In the genomic region with DNA sequence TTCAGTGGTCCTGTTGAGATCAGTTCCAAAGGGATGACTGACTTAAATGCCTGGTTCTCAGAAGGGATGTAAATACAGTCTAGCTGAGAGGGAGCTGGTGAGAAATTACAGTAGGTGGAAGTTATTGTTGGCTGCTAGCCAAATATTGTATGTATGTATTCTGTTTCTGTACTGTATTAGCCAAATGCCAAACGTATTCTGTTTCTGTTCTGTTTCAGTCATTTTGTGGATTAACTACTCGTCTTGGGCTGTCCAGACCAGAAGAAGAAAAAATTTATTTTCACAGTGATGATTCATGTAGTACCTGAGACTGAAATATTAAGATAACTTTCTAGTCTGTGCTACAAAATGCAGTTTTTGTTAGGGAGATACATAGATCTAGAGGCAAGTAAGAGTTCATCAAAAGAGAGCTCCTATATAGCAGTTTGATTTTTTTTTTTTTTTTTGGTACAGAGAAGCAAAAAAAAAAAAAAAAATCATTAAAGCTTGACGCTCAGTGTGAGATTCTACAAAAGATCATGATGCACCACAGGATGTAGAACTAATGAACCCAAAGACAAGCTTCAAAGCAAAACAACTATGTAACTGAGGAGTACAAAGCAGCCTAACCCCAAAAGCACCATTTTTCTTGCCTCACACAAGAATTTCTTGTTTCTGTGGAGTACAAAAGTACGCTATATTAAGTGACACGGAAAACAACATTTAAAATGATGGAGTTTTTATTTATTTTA, we compare ENCODE assay signal across 11 cellular contexts. TPM values are rescaled to one million over a fixed set of nuclear protein-coding genes. Genes with fewer than 3 reads are reported as not detected.
DNase-seq lines count a peak whose midpoint lies in the region; ATAC-seq, FAIRE-seq and TF ChIP-seq lines count a peak whose summit lies in the region.
"Had no signal": no experiment of that assay in that cellular context is flagged by ENCODE, and none has a peak within 500 bp of the region (broad histone marks: within the 10 kb centered on the region; RNA-seq: fewer than 3 reads in every experiment).

No MANE protein-coding gene starts in this region.

- H3K27me3 ChIP-seq in K562 (ENCODE audit: control insufficient read depth in 2 of 2, insufficient read depth in 2 of 2, low read length in 2 of 2): peaks cover 0 to 2% of the 10 kb centered on the region in 2 experiments; a peak in 1 of 5 replicates
- H3K27me3 ChIP-seq in stomach: no peaks in the 10 kb centered on the region

- no TSS peak for BruUV-seq in K562 (replicated peaks; lab: Mats Ljungman, UMichigan)

- no peaks in the 10 kb centered on the region for H3K4me1 ChIP-seq in K562 (replicated peaks in 1 of 2; ENCODE audit: control insufficient read depth in 2 of 2, insufficient read depth in 2 of 2, low read length in 2 of 2)
- H3K4me1 ChIP-seq in stomach: no peaks in the 10 kb centered on the region

- WGBS in K562 (ENCODE audit: insufficient coverage, low coverage, missing lambda C conversion rate): 26% methylated on average over 5 of the region's 5 CpGs
- WGBS in stomach, 5 donors: 52 to 75% (median 70%) methylated on average over 5 of the region's 5 CpGs

- in situ Hi-C loops in K562 (cut with MboI): no loop called here

- H3K36me3 ChIP-seq in K562 (ENCODE audit: control insufficient read depth, insufficient read depth, low read length): no peaks in the 10 kb centered on the region
- peaks cover 0 to 8% (median 2%) of the 10 kb centered on the region in 4 donors for H3K36me3 ChIP-seq in stomach

- no peak; a peak in 1 of 4 replicates for TF ChIP-seq RAD21 in K562 (CRISPR knock-in tag; conservative IDR thresholded peaks at IDR 0.05 in 1 of 2, IDR thresholded peaks at IDR 0.05 in 1 of 2)

- H4K20me1 ChIP-seq in K562 (replicated peaks; ENCODE audit: control insufficient read depth, insufficient read depth, low read length): no peaks in the 10 kb centered on the region

- no peak overlapping the region for H2AFZ ChIP-seq in K562 (ENCODE audit: low read depth, low read length)

- FAIRE-seq in GM12892 (lab: Jason Lieb, UNC) (peak; percentile 87), K562 (lab: Jason Lieb, UNC) (peak; percentile 44)
- FAIRE-seq: astrocyte had no signal

- no peaks in the 10 kb centered on the region for H3K9me3 ChIP-seq in K562 (replicated peaks; ENCODE audit: control insufficient read depth, insufficient read depth, low read depth, low read length)
- peaks cover 0 to 18% (median 13%) of the 10 kb centered on the region in 4 donors for H3K9me3 ChIP-seq in stomach

- no peaks in the 10 kb centered on the region for H3K4me1 Mint-ChIP-seq in nephron progenitor cell

- no peak overlapping the region for H3K4me2 ChIP-seq in K562 (ENCODE audit: insufficient read depth, low read length)

- CTCF ChIA-PET in K562 (lab: Yijun Ruan, JAX; ENCODE audit: low intra/inter-chr PET ratio): interaction anchor here (0.6 kb wide), 1 partner anchor 826 kb away, joined by 3 read pairs; no protein-coding TSS in a partner anchor

- no peak overlapping the region for H3K9ac ChIP-seq in K562 (ENCODE audit: insufficient read depth in 1 of 2, low read depth in 2 of 2, low read length in 2 of 2)

- TF ChIP-seq EP300 in K562 (IDR thresholded peaks at IDR 0.05; ENCODE audit: low read length) (no peak), stomach (IDR thresholded peaks at IDR 0.05) (no peak)

- no peak overlapping the region for H3K4me3 ChIP-seq in K562
- no peak overlapping the region for H3K4me3 ChIP-seq in stomach

- DNase-seq in GM12892 (ENCODE audit: insufficient read length): no peak
- no peak for DNase-seq in K562 (ENCODE audit: extremely low read depth in 1 of 4, low spot score in 3 of 4)
- no peak for DNase-seq in nephron progenitor cell
- DNase-seq in stomach: no peak
- DNase-seq in hypothalamus (lab: John Stamatoyannopoulos, UW): no peak
- DNase-seq: left cardiac atrium, NCI-H774 had no signal

- TF ChIP-seq CTCF in K562 (IDR thresholded peaks at IDR 0.05 in 2 of 3, conservative IDR thresholded peaks at IDR 0.05 in 1 of 3; ENCODE audit: insufficient read depth in 2 of 3, low read depth in 1 of 3, low read length in 3 of 3) (no peak), nephron progenitor cell (IDR thresholded peaks at IDR 0.05) (no peak), stomach (IDR thresholded peaks at IDR 0.05) (no peak)

- no peaks in the 10 kb centered on the region for H3K9me1 ChIP-seq in K562 (ENCODE audit: control insufficient read depth, insufficient read depth, low read length)

- H3K4me3 Mint-ChIP-seq in nephron progenitor cell: no peak overlapping the region

- intact Hi-C loops in K562 (cut with micrococcal nuclease): no loop called here
- intact Hi-C loops in stomach (cut with DNase I; ENCODE audit: low total_unique reads): no loop called here

- no peaks in the 10 kb centered on the region for H3K27me3 Mint-ChIP-seq in nephron progenitor cell (ENCODE audit: low read depth, poor library complexity)

- H3K27ac Mint-ChIP-seq in nephron progenitor cell: no peak overlapping the region

- no peak for TF ChIP-seq POLR2A in GM12892 (IDR thresholded peaks at IDR 0.05; ENCODE audit: low read depth, low read length)
- TF ChIP-seq POLR2A in K562 (conservative IDR thresholded peaks at IDR 0.05): no peak
- TF ChIP-seq POLR2A in stomach (IDR thresholded peaks at IDR 0.05): no peak

- no peak overlapping the region for H3K27ac ChIP-seq in K562 (ENCODE audit: extremely low read depth, low read depth, low read length)
- H3K27ac ChIP-seq in stomach: no peak overlapping the region

- ATAC-seq in GM19463 (IDR thresholded peaks at IDR 0.05; ENCODE audit: unreplicated experiment) (peak; percentile 56), HG03342 (IDR thresholded peaks at IDR 0.05; ENCODE audit: unreplicated experiment) (peak; percentile 63), K562 (no peak), GM18873 (IDR thresholded peaks at IDR 0.05; ENCODE audit: low FRiP score, unreplicated experiment) (no peak)

- no peaks in the 10 kb centered on the region for H3K79me2 ChIP-seq in K562 (ENCODE audit: control insufficient read depth, insufficient read depth, low read length)

- peaks cover 13% of the 10 kb centered on the region for H3K9me3 Mint-ChIP-seq in nephron progenitor cell

- POLR2A ChIA-PET in K562 (lab: Yijun Ruan, JAX): interaction anchor here (0.6 kb wide), 1 partner anchor 141 kb away, joined by 4 read pairs; no protein-coding TSS in a partner anchor

- peaks cover 15% of the 10 kb centered on the region for H3K36me3 Mint-ChIP-seq in nephron progenitor cell (ENCODE audit: low read depth)

TF ChIP-seq in K562, 482 proteins besides CTCF, POLR2A, EP300 and RAD21:
- TF ChIP-seq NFIC (IDR thresholded peaks at IDR 0.05): peak; percentile 97
- peak; percentile 89 for TF ChIP-seq NFIX (CRISPR knock-in tag; IDR thresholded peaks at IDR 0.05; ENCODE audit: low read depth)
- no peak for TF ChIP-seq FOXJ3 (CRISPR knock-in tag; IDR thresholded peaks at IDR 0.05)
- TF ChIP-seq NCOA2 (IDR thresholded peaks at IDR 0.05; ENCODE audit: partially characterized antibody in 2 of 2): peak in 1 of 2 experiments; percentile 15

RNA-seq across cellular contexts. Expression of gene CASP6, which starts 54.8 kb away (rescaled TPM):
- 18.3 TPM for polyA plus RNA-seq in GM12892 (2012; ENCODE audit: missing spikeins)
- total RNA-seq in K562 (2011; cell fraction: chromatin; rRNA removed; ENCODE audit: low replicate concordance): 8.4 and 10.8 TPM in 2 replicates
- 6.1 and 7.5 TPM in 2 replicates for total RNA-seq in K562 (2011; cell fraction: nucleolus; rRNA removed)
- 5.4 and 8.3 TPM in 2 replicates for total RNA-seq in K562 (2011; cell fraction: nucleoplasm; rRNA removed)
- 34.3 and 39.1 TPM in 2 replicates for total RNA-seq in K562 (2014; rRNA removed)
- 31.7 and 42.2 TPM in 2 replicates for total RNA-seq in K562 (2014; rRNA removed; fragmentation: Illumina TruSeq; extraction: Trizol)
- 47.7 and 48.1 TPM in 2 replicates for total RNA-seq in K562 (2015; rRNA removed; fragmentation: Illumina TruSeq; extraction: Trizol)
- total RNA-seq in K562 (2021): 20.8 and 22.3 TPM in 2 replicates
- polyA plus RNA-seq in K562 (2011; rRNA removed): 56.7 and 72.7 TPM in 2 replicates
- 24.9 and 48.9 TPM in 2 replicates for polyA plus RNA-seq in K562 (2011; cell fraction: cytosol; rRNA removed)
- polyA plus RNA-seq in K562 (2011; cell fraction: nucleus; rRNA removed): 9.4 and 11.0 TPM in 2 replicates
- polyA plus RNA-seq in K562 (2012): 31.2 and 32.9 TPM in 2 replicates
- polyA plus RNA-seq in K562 (2014; fragmentation: Illumina TruSeq; extraction: Trizol): 52.1 and 57.5 TPM in 2 replicates
- polyA plus RNA-seq in K562 (2014; fragmentation: Nextera tagmentation; extraction: Ambion mirVana): 10 to 100 TPM; 23.0 to 31.7 TPM
- 47.4 and 50.9 TPM in 2 replicates for polyA plus RNA-seq in K562 (2014; rRNA removed)
- 62.8 and 69.4 TPM in 2 replicates for polyA minus RNA-seq in K562 (2011; rRNA and poly(A)+ RNA removed)
- 16.0 and 25.0 TPM in 2 replicates for polyA minus RNA-seq in K562 (2011; cell fraction: cytosol; rRNA and poly(A)+ RNA removed)
- 2.0 and 8.3 TPM in 2 replicates for polyA minus RNA-seq in K562 (2011; cell fraction: nucleus; rRNA and poly(A)+ RNA removed)
- total RNA-seq in stomach: 10 to 100 TPM in 4 of 5 donors, 1 to 10 TPM in 1; 2.3 to 68.9 (median 33.8) TPM
- 10 to 100 TPM; 11.6 to 29.0 (median 22.8) TPM for polyA plus RNA-seq in stomach

Comparison
In these comparisons a context has a peak if more than half of its experiments do, and no peak if none do; other contexts are left out.
1. ATAC-seq: peak in GM19463 (single experiment) and HG03342 (single experiment); none in K562 (single experiment) and GM18873 (single experiment).